ENCODE assay signal across 14 cellular contexts in the genomic region with DNA sequence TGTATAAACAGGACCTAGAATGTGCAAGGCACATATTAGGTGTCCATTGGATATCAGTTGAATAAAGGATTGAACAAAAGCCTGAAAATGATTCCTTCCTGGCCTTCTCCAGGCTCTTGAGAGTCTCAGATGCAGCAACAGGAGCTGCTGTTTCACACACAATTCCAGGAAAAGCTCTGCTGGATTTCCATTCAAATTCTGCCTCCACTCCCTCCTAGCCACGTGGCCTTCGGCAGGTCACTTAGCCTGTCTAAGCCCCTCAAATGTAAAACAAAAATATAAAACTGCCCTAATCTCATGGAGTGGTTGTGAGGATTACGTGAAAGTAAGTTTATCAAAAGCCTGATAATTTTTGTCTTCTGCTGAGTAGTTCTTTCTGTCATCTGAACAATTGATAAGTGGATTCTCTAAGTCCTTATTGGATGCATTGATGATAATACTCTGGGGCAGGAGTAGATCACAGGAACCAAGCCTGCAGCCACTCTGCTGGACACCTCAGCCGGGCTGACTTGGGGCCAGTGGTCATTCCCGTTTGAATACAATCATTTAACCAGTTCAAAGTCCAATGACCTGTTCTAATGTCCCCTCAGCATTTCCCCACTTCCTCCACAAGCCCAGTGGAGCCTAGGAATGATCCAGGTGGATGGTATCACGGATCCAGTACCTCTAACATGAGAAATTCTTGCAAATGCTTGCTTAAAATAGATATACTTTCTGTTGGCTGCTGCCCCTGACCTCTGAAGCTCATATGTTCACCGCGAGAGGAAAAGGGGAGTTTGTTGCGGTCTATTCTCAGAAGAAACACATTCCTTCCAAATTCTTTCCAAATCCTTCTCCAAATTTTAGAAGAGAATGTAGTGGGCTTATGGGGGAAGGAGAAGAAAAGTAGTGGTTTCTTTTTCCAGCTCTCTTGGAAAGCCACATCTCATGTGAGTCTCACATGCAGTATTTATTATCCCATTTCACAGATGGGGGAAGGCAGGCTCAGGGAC.
DNase-seq lines count a peak whose midpoint lies in the region; ATAC-seq and TF ChIP-seq lines count a peak whose summit lies in the region.
"Had no signal": no experiment of that assay in that cellular context is flagged by ENCODE, and none has a peak within 500 bp of the region (broad histone marks: within the 10 kb centered on the region; RNA-seq: fewer than 3 reads in every experiment).

No MANE protein-coding gene starts in this region.

- intact Hi-C loops in Caco-2 (cut with micrococcal nuclease; ENCODE audit: unreplicated experiment): loop anchor here (1.0 kb wide), 1 partner anchor 158 kb away; no protein-coding TSS in a partner anchor
- intact Hi-C loops in body of pancreas (cut with DNase I): loop anchor here (10.0 kb wide), 1 partner anchor 168 kb away; no protein-coding TSS in a partner anchor

- no peaks in the 10 kb centered on the region for H3K36me3 Mint-ChIP-seq in Caco-2 (ENCODE audit: insufficient read depth, unreplicated experiment)
- H3K36me3 Mint-ChIP-seq: CD4-positive, CD25-positive, alpha-beta regulatory T cell had no signal

- H3K4me1 Mint-ChIP-seq in Caco-2 (ENCODE audit: low read depth, unreplicated experiment): peaks cover 16% of the 10 kb centered on the region
- H3K4me1 Mint-ChIP-seq: CD4-positive, CD25-positive, alpha-beta regulatory T cell had no signal

- 46% methylated on average over 9 of the region's 9 CpGs for WGBS in liver
- WGBS in body of pancreas, 2 donors: 63 to 71% methylated on average over 8 to 9 of the region's 9 CpGs

- H3K27me3 ChIP-seq in liver (ENCODE audit: control insufficient read depth in 4 of 4, insufficient read depth in 4 of 4, low read length in 3 of 4) (no peaks in the 10 kb centered on the region), Caco-2 (replicated peaks; ENCODE audit: control insufficient read depth, insufficient read depth, low read length) (no peaks in the 10 kb centered on the region), body of pancreas (peaks cover 0 to 5% of the 10 kb centered on the region in 2 donors)

- no peaks in the 10 kb centered on the region for H3K9me3 ChIP-seq in liver (ENCODE audit: control insufficient read depth in 4 of 4, low read length in 3 of 4)
- H3K9me3 ChIP-seq in Caco-2: no peaks in the 10 kb centered on the region
- H3K9me3 ChIP-seq in body of pancreas: no peaks in the 10 kb centered on the region

- no peak for ATAC-seq in body of pancreas

- H3K9ac ChIP-seq in liver (ENCODE audit: low read depth in 1 of 2, low read length in 2 of 2): peak overlapping the region in 1 of 2 donors; percentile 4
- H3K9ac ChIP-seq: GM23248, KMS-11 had no signal

- no peak for TF ChIP-seq POLR2A in body of pancreas (IDR thresholded peaks at IDR 0.05)

- H3K27ac Mint-ChIP-seq in Caco-2 (ENCODE audit: unreplicated experiment): no peak overlapping the region
- H3K27ac Mint-ChIP-seq: CD4-positive, CD25-positive, alpha-beta regulatory T cell had no signal

- H3K36me3 ChIP-seq in liver (ENCODE audit: control insufficient read depth in 4 of 4, insufficient read depth in 3 of 4, low read depth in 1 of 4, low read length in 3 of 4) (no peaks in the 10 kb centered on the region), Caco-2 (ENCODE audit: control insufficient read depth, insufficient read depth, low read length) (no peaks in the 10 kb centered on the region), body of pancreas (replicated peaks in 1 of 2; ENCODE audit: insufficient read depth in 1 of 2, low read depth in 2 of 2) (no peaks in the 10 kb centered on the region)

- CTCF ChIA-PET in Caco-2 (lab: Charles Lee): no interaction called here

- H3K4me1 ChIP-seq in liver (ENCODE audit: control insufficient read depth in 4 of 4, insufficient read depth in 4 of 4, low read length in 3 of 4) (peaks cover 0 to 23% (median 15%) of the 10 kb centered on the region in 4 donors), Caco-2 (peaks cover 9% of the 10 kb centered on the region), body of pancreas (no peaks in the 10 kb centered on the region)

- TF ChIP-seq CTCF in fibroblast of pulmonary artery (IDR thresholded peaks at IDR 0.05; ENCODE audit: low read length, missing control alignments): no peak
- TF ChIP-seq CTCF in liver (IDR thresholded peaks at IDR 0.05; ENCODE audit: low read depth, low read length, missing input control): no peak
- TF ChIP-seq CTCF in Caco-2 (IDR thresholded peaks at IDR 0.05; ENCODE audit: insufficient read depth in 1 of 2, low read depth in 1 of 2, low read length in 1 of 2, severe bottlenecking in 1 of 2, unreplicated experiment in 1 of 2): no peak
- TF ChIP-seq CTCF in body of pancreas (IDR thresholded peaks at IDR 0.05): no peak

- no peaks in the 10 kb centered on the region for H3K27me3 Mint-ChIP-seq in Caco-2 (ENCODE audit: insufficient read depth, unreplicated experiment)

- no peak overlapping the region for H3K4me3 Mint-ChIP-seq in Caco-2 (ENCODE audit: unreplicated experiment)
- H3K4me3 Mint-ChIP-seq: CD4-positive, CD25-positive, alpha-beta regulatory T cell had no signal

- H3K27ac ChIP-seq in liver (ENCODE audit: low read depth in 1 of 2, low read length in 2 of 2) (peak overlapping the region; percentile 84 to 86), body of pancreas (no peak overlapping the region)
- H3K27ac ChIP-seq: GM23248, KMS-11 had no signal

- POLR2A ChIA-PET in Caco-2 (lab: Charles Lee): no interaction called here

- no TSS peak for BruUV-seq in Caco-2 (replicated peaks; lab: Mats Ljungman, UMichigan)

- DNase-seq in EH (ENCODE audit: low read depth) (peak; percentile 32), RPMI7951 (ENCODE audit: low read depth) (peak; percentile 30), fibroblast of pulmonary artery (ENCODE audit: low read depth) (peak; percentile 37), DMS153 (lab: John Stamatoyannopoulos, UW) (no peak), Caco-2 (no peak), body of pancreas (no peak)
- no peak for DNase-seq in activated CD8-positive, alpha-beta memory T cell treated with anti-CD3 and anti-CD28 coated beads for 24 hours
- DNase-seq: CD4-positive, CD25-positive, alpha-beta regulatory T cell; DMS79; GM23248; NCI-H1694; NCI-H82 had no signal

- no peaks in the 10 kb centered on the region for H3K9me3 Mint-ChIP-seq in Caco-2 (ENCODE audit: unreplicated experiment)
- H3K9me3 Mint-ChIP-seq: CD4-positive, CD25-positive, alpha-beta regulatory T cell had no signal

- peak; percentile 63 to 75 for TF ChIP-seq RAD21 in liver (IDR thresholded peaks at IDR 0.05)

- H3K4me3 ChIP-seq in fibroblast of pulmonary artery (replicated peaks; ENCODE audit: low read depth, low read length) (no peak overlapping the region), liver (ENCODE audit: low read depth in 1 of 3, low read length in 3 of 3) (no peak overlapping the region), Caco-2 (ENCODE audit: low read depth, low read length) (no peak overlapping the region), body of pancreas (no peak overlapping the region)
- H3K4me3 ChIP-seq: GM23248 had no signal

TF ChIP-seq in liver, 16 proteins besides CTCF, POLR2A, EP300 and RAD21 (continues in another document):
- TF ChIP-seq HNF4G (IDR thresholded peaks at IDR 0.05) (peak; percentile 88), RXRA (IDR thresholded peaks at IDR 0.05) (peak; percentile 98 to 99), YY1 (IDR thresholded peaks at IDR 0.05) (peak; percentile 68), FOXA2 (IDR thresholded peaks at IDR 0.05) (peak; percentile 38), FOXA1 (IDR thresholded peaks at IDR 0.05) (peak; percentile 24), EGR1 (IDR thresholded peaks at IDR 0.05; ENCODE audit: low read depth in 2 of 2) (peak; percentile 39 to 54), ATF3 (IDR thresholded peaks at IDR 0.05) (peak; percentile 64), HNF4A (conservative IDR thresholded peaks at IDR 0.05) (peak; percentile 99), NR2F2 (IDR thresholded peaks at IDR 0.05) (peak; percentile 60), TAF1 (conservative IDR thresholded peaks at IDR 0.05) (no peak), REST (IDR thresholded peaks at IDR 0.05) (peak; percentile 83)

Comparison
In these comparisons a context has a peak if more than half of its experiments do, and no peak if none do; other contexts are left out.
1. DNase-seq: peak in EH (single experiment), RPMI7951 (single experiment) and fibroblast of pulmonary artery (single experiment); none in DMS153 (single experiment), activated CD8-positive, alpha-beta memory T cell treated with anti-CD3 and anti-CD28 coated beads for 24 hours (single experiment), Caco-2 (0 of 2) and body of pancreas (0 of 4).
2. H3K27ac ChIP-seq: peak in liver (2 of 2); none in body of pancreas (0 of 4).